Comparison of ENCODE assay signal across 1 cellular context in genomic region chr2:30782124-30782523, GRCh38.
TF ChIP-seq lines count a peak whose summit lies in the region.

No MANE protein-coding gene starts in this region.

TF ChIP-seq in WTC11, 78 proteins besides CTCF, POLR2A, EP300 and RAD21 (continued from another document):
- TF ChIP-seq RELA (CRISPR knock-in tag; IDR thresholded peaks at IDR 0.05; ENCODE audit: borderline replicate concordance) = no peak
- TF ChIP-seq TEAD1 (CRISPR knock-in tag; IDR thresholded peaks at IDR 0.05) = no peak
- TF ChIP-seq TEAD4 (CRISPR knock-in tag; IDR thresholded peaks at IDR 0.05) = no peak
- TF ChIP-seq ZNF416 (CRISPR knock-in tag; IDR thresholded peaks at IDR 0.05) = no peak
